In the genomic region with DNA sequence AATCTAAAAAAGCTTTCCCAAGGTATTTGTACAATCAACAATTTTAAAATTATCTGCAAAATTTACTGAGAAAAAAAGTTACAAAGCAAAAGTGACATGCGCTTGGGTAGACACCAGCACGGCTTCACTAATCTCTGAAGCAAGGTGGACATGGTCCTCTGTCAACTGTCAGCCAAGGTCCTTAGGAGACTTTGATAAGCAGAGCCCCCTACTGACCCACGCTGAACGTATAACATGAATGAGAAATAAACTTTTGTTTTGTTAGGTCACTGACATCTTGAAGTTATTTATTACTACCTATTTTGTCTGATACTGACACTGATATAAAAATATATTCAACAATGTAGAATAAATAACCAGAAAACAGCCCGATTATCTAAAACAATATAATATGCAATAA, we compare ENCODE assay signal across 2 cellular contexts.
TF ChIP-seq lines count a peak whose summit lies in the region.

No MANE protein-coding gene starts in this region.

TF ChIP-seq in HepG2, 621 proteins besides CTCF, POLR2A, EP300 and RAD21:
- no peak for TF ChIP-seq ZNF800 (CRISPR knock-in tag; IDR thresholded peaks at IDR 0.05)
- peak; percentile 47 for TF ChIP-seq STAG1 (CRISPR knock-in tag; IDR thresholded peaks at IDR 0.05)
TF ChIP-seq in HepG2: peak in this region for 1.

TF ChIP-seq in K562, 482 proteins besides CTCF, POLR2A, EP300 and RAD21:
- TF ChIP-seq, protein P1, sequence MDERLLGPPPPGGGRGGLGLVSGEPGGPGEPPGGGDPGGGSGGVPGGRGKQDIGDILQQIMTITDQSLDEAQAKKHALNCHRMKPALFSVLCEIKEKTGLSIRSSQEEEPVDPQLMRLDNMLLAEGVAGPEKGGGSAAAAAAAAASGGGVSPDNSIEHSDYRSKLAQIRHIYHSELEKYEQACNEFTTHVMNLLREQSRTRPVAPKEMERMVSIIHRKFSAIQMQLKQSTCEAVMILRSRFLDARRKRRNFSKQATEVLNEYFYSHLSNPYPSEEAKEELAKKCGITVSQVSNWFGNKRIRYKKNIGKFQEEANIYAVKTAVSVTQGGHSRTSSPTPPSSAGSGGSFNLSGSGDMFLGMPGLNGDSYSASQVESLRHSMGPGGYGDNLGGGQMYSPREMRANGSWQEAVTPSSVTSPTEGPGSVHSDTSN (CRISPR knock-in tag; IDR thresholded peaks at IDR 0.05; ENCODE audit: low read depth) = no peak
- TF ChIP-seq, protein P1 (tag; conservative IDR thresholded peaks at IDR 0.05; ENCODE audit: low read depth) = 0 out of 2 replicates have a peak, but pooled peaks have one; percentile 10
- TF ChIP-seq HDAC2 (IDR thresholded peaks at IDR 0.05) (no peak), MEIS2 (IDR thresholded peaks at IDR 0.05; ENCODE audit: partially characterized antibody) (peak; percentile 14), CBFA2T2 (conservative IDR thresholded peaks at IDR 0.05) (no peak), KDM2B (CRISPR knock-in tag; IDR thresholded peaks at IDR 0.05) (no peak), ZNF830 (CRISPR knock-in tag; IDR thresholded peaks at IDR 0.05) (no peak)
- TF ChIP-seq, protein P2, sequence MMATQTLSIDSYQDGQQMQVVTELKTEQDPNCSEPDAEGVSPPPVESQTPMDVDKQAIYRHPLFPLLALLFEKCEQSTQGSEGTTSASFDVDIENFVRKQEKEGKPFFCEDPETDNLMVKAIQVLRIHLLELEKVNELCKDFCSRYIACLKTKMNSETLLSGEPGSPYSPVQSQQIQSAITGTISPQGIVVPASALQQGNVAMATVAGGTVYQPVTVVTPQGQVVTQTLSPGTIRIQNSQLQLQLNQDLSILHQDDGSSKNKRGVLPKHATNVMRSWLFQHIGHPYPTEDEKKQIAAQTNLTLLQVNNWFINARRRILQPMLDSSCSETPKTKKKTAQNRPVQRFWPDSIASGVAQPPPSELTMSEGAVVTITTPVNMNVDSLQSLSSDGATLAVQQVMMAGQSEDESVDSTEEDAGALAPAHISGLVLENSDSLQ (IDR thresholded peaks at IDR 0.05) = peak; percentile 19; the same call in 1 of the 2 replicates
